Comparison of ENCODE assay signal across 1 cellular context in the genomic region with DNA sequence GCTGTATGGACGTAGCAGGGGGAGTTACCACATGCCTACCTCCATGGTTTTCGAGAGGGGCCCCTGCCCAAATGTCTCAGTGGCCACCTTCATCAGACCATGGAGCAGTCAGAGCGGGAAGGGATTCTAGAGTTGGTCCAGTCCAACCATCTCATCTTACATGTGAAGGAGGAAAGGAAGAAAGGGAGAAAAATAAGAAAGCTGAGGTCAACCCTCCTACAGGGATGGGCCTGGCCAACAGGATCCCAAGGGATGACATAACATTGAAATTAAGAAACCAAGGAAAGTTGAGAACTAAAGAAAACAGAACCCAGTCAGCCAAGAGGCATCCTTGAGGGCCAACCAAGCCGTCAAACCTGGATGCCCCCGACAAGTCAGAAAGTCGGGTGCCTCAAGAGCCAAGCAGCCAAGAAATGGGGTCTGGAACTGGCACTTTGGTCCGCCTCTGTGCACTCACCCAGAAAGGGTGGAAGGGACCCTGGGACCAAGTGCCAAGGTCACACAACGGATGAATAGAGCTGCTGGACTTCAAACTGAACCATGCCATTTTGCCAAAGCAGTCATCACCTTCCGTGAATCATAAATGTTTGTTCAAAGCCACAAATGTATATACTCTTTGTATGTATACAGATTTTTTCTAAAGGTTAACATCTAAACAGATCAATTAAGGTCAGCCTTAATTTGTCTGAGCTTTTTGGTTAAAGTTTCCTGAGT.
TF ChIP-seq lines count a peak whose summit lies in the region.

No MANE protein-coding gene starts in this region.

TF ChIP-seq in H1, 55 proteins besides CTCF, POLR2A, EP300 and RAD21:
- TF ChIP-seq, protein P1, sequence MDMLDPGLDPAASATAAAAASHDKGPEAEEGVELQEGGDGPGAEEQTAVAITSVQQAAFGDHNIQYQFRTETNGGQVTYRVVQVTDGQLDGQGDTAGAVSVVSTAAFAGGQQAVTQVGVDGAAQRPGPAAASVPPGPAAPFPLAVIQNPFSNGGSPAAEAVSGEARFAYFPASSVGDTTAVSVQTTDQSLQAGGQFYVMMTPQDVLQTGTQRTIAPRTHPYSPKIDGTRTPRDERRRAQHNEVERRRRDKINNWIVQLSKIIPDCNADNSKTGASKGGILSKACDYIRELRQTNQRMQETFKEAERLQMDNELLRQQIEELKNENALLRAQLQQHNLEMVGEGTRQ (IDR thresholded peaks at IDR 0.05; ENCODE audit: low read length) = no peak
- no peak for TF ChIP-seq ZNF274 (IDR thresholded peaks at IDR 0.05; ENCODE audit: borderline replicate concordance, extremely low read depth, low read length)
- no peak for TF ChIP-seq SP1 (IDR thresholded peaks at IDR 0.05; ENCODE audit: low read depth, low read length)
- TF ChIP-seq JUND (IDR thresholded peaks at IDR 0.05; ENCODE audit: low read length) = no peak
- no peak for TF ChIP-seq CBX5 (IDR thresholded peaks at IDR 0.05; ENCODE audit: low read depth, low read length)
- no peak for TF ChIP-seq CHD1 (IDR thresholded peaks at IDR 0.05; ENCODE audit: low read depth, low read length)
- TF ChIP-seq TCF12 (IDR thresholded peaks at IDR 0.05; ENCODE audit: low read depth, low read length) = no peak
- TF ChIP-seq CREB1 (IDR thresholded peaks at IDR 0.05) = no peak
- TF ChIP-seq PHF8 (conservative IDR thresholded peaks at IDR 0.05; ENCODE audit: low read depth, low read length) = no peak
- TF ChIP-seq RBBP5 (IDR thresholded peaks at IDR 0.05; ENCODE audit: borderline replicate concordance, low read depth, low read length) = no peak
- TF ChIP-seq SP2 (IDR thresholded peaks at IDR 0.05; ENCODE audit: low read length) = no peak
- TF ChIP-seq CBX8 (IDR thresholded peaks at IDR 0.05; ENCODE audit: borderline replicate concordance, low read depth, low read length) = no peak
- no peak for TF ChIP-seq SIRT6 (IDR thresholded peaks at IDR 0.05; ENCODE audit: low read length)
- TF ChIP-seq CTBP2 (IDR thresholded peaks at IDR 0.05; ENCODE audit: borderline replicate concordance, insufficient read depth, insufficient read length, low read length) = no peak
- TF ChIP-seq SIN3A (conservative IDR thresholded peaks at IDR 0.05 in 1 of 2, IDR thresholded peaks at IDR 0.05 in 1 of 2; ENCODE audit: low read depth in 1 of 2, low read length in 2 of 2) = no peak
